25 cellular contexts compared by ENCODE assay signal in the genomic region with DNA sequence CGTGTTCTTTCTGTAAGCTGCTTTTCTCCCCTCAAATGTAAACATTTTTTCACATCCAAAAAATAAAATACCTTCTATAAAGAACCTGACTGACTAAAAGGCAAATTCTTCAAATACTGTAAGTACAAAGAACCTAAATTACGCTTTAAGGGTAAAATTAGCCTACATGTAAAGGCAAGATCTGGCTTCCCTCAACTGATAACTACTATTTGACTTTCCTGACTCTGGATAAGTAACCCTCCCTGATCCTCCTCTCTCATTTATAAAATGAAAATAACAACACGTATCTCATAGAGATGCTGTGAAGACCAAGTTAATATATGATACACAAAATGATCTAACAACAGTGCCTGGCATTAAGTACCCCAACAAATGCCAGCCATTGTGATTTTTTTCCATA.
"Had no signal": no experiment of that assay in that cellular context is flagged by ENCODE, and none has a peak within 500 bp of the region (broad histone marks: within the 10 kb centered on the region; RNA-seq: fewer than 3 reads in every experiment).

No MANE protein-coding gene starts in this region.

- H3K4me3 Mint-ChIP-seq: activated CD4-positive, alpha-beta memory T cell treated with anti-CD3 and anti-CD28 coated beads, Interleukin-2, amount 10 ng/mL, durations not matched to agents 7 days and 5 days; activated CD8-positive, alpha-beta memory T cell treated with anti-CD3 and anti-CD28 coated beads, Interleukin-2, amount 10 ng/mL, durations not matched to agents 7 days and 5 days; activated naive CD8-positive, alpha-beta T cell treated with anti-CD3 and anti-CD28 coated beads, Interleukin-2, amount 10 ng/mL, durations not matched to agents 7 days and 5 days; nephron; stimulated activated memory B cell treated with anti-CD40 and anti-IgM and Interleukin-4, amounts not matched to agents 10 μg/mL and 1 μg/mL and 100 μg/mL, for 72 hours had no signal

- H3K27me3 ChIP-seq: brain microvascular endothelial cell, heart left ventricle, left lung, upper lobe of left lung, vagina had no signal

- H3K4me3 ChIP-seq: heart left ventricle, left lung, lower lobe of right lung, skin epidermis, upper lobe of left lung, vagina had no signal

- H3K9me3 Mint-ChIP-seq: activated CD4-positive, alpha-beta memory T cell treated with anti-CD3 and anti-CD28 coated beads, Interleukin-2, amount 10 ng/mL, durations not matched to agents 7 days and 5 days; activated CD4-positive, alpha-beta T cell treated with anti-CD3 and anti-CD28 coated beads, Interleukin-2, amount 10 ng/mL, durations not matched to agents 24 days and 14 days; activated naive CD8-positive, alpha-beta T cell treated with anti-CD3 and anti-CD28 coated beads, Interleukin-2, amount 10 ng/mL, durations not matched to agents 7 days and 5 days; activated T-helper 2 cell treated with anti-CD3 and anti-CD28 coated beads, Interferon-gamma antibody, Interleukin-2, Interleukin-4, amounts not matched to agents 10 μg/mL and 5 μg/mL and 100 μg/mL, durations not matched to agents 14 hours and 24 hours and 36 hours; nephron; stimulated activated memory B cell treated with anti-CD40 and anti-IgM and Interleukin-4, amounts not matched to agents 10 μg/mL and 1 μg/mL and 100 μg/mL, for 72 hours; stimulated activated naive CD8-positive, alpha-beta T cell treated with anti-CD3 and anti-CD28 coated beads, Interleukin-15, amount 100 ng/mL, for 72 hours had no signal

- H3K27me3 Mint-ChIP-seq: activated CD4-positive, alpha-beta memory T cell treated with anti-CD3 and anti-CD28 coated beads, Interleukin-2, amount 10 ng/mL, durations not matched to agents 7 days and 5 days; activated CD4-positive, alpha-beta T cell treated with anti-CD3 and anti-CD28 coated beads, Interleukin-2, amount 10 ng/mL, durations not matched to agents 24 days and 14 days; activated CD8-positive, alpha-beta memory T cell treated with anti-CD3 and anti-CD28 coated beads, Interleukin-2, amount 10 ng/mL, durations not matched to agents 7 days and 5 days; activated naive CD8-positive, alpha-beta T cell treated with anti-CD3 and anti-CD28 coated beads, Interleukin-2, amount 10 ng/mL, durations not matched to agents 7 days and 5 days; progenitor cell of endocrine pancreas; stimulated activated memory B cell treated with anti-CD40 and anti-IgM and Interleukin-4, amounts not matched to agents 10 μg/mL and 1 μg/mL and 100 μg/mL, for 72 hours; stimulated activated naive CD8-positive, alpha-beta T cell treated with anti-CD3 and anti-CD28 coated beads, Interleukin-15, amount 100 ng/mL, for 72 hours had no signal

- H3K36me3 Mint-ChIP-seq: stimulated activated memory B cell treated with anti-CD40 and anti-IgM and Interleukin-4, amounts not matched to agents 10 μg/mL and 1 μg/mL and 100 μg/mL, for 72 hours had no signal

- H3K36me3 ChIP-seq: brain microvascular endothelial cell, heart left ventricle, left lung, lower lobe of right lung, upper lobe of left lung, vagina, WERI-Rb-1 had no signal

- ATAC-seq: sciatic nerve; stimulated activated memory B cell treated with anti-CD40 and anti-IgM and Interleukin-4, amounts not matched to agents 10 μg/mL and 1 μg/mL and 100 μg/mL, for 72 hours had no signal

- H3K27ac Mint-ChIP-seq: activated CD4-positive, alpha-beta memory T cell treated with anti-CD3 and anti-CD28 coated beads, Interleukin-2, amount 10 ng/mL, durations not matched to agents 7 days and 5 days; activated CD8-positive, alpha-beta memory T cell treated with anti-CD3 and anti-CD28 coated beads, Interleukin-2, amount 10 ng/mL, durations not matched to agents 7 days and 5 days; activated naive CD8-positive, alpha-beta T cell treated with anti-CD3 and anti-CD28 coated beads, Interleukin-2, amount 10 ng/mL, durations not matched to agents 7 days and 5 days; activated T-helper 2 cell treated with anti-CD3 and anti-CD28 coated beads, Interferon-gamma antibody, Interleukin-2, Interleukin-4, amounts not matched to agents 10 μg/mL and 5 μg/mL and 100 μg/mL, durations not matched to agents 14 hours and 24 hours and 36 hours; nephron; progenitor cell of endocrine pancreas; stimulated activated memory B cell treated with anti-CD40 and anti-IgM and Interleukin-4, amounts not matched to agents 10 μg/mL and 1 μg/mL and 100 μg/mL, for 72 hours; stimulated activated naive CD8-positive, alpha-beta T cell treated with anti-CD3 and anti-CD28 coated beads, Interleukin-15, amount 100 ng/mL, for 72 hours had no signal

- DNase-seq: activated CD4-positive, alpha-beta memory T cell treated with anti-CD3 and anti-CD28 coated beads, Interleukin-2, amount 10 ng/mL, durations not matched to agents 7 days and 5 days; activated CD4-positive, alpha-beta T cell treated with anti-CD3 and anti-CD28 coated beads, Interleukin-2, amount 10 ng/mL, durations not matched to agents 24 days and 14 days; activated CD4-positive, CD25-positive, alpha-beta regulatory T cell treated with anti-CD3 and anti-CD28 coated beads, Interleukin-2, amount 50 U/mL, for 72 hours; activated CD8-positive, alpha-beta memory T cell treated with anti-CD3 and anti-CD28 coated beads, Interleukin-2, amount 10 ng/mL, durations not matched to agents 7 days and 5 days; activated naive CD8-positive, alpha-beta T cell treated with anti-CD3 and anti-CD28 coated beads, Interleukin-2, amount 10 ng/mL, durations not matched to agents 7 days and 5 days; activated T-cell treated with anti-CD3 and anti-CD28 coated beads, Interleukin-2, amount 50 U/mL, for 48 hours; amniotic stem cell; brain microvascular endothelial cell; cortex of kidney; heart left ventricle; left lung; lower lobe of right lung; stimulated activated CD4-positive, alpha-beta T cell treated with anti-CD3 and anti-CD28 coated beads, Interleukin-4, amount 100 ng/mL, for 24 hours; stimulated activated naive CD8-positive, alpha-beta T cell treated with anti-CD3 and anti-CD28 coated beads, Interleukin-15, amount 100 ng/mL, for 72 hours; substantia nigra; T-helper 9 cell; upper lobe of left lung; WERI-Rb-1 had no signal

- H3K9me3 ChIP-seq: heart left ventricle, left lung, lower lobe of right lung, upper lobe of left lung, vagina had no signal

- H3K27ac ChIP-seq: brain microvascular endothelial cell, lower lobe of right lung, skin epidermis, vagina, WERI-Rb-1 had no signal
